ENCODE assay signal across 10 cellular contexts in genomic region chr20:50636601-50637539, GRCh38. TPM values are rescaled to one million over a fixed set of nuclear protein-coding genes. Genes with fewer than 3 reads are reported as not detected.
DNase-seq lines count a peak whose midpoint lies in the region; ATAC-seq and TF ChIP-seq lines count a peak whose summit lies in the region.
"Had no signal": no experiment of that assay in that cellular context is flagged by ENCODE, and none has a peak within 500 bp of the region (broad histone marks: within the 10 kb centered on the region; RNA-seq: fewer than 3 reads in every experiment).

No MANE protein-coding gene starts in this region.

- in situ Hi-C loops in gastrocnemius medialis (cut with MboI; ENCODE audit: low sequenced_read_pairs in 4 of 4) = no loop called here

- H3K4me1 Mint-ChIP-seq in T-helper 17 cell = peaks cover 7% of the 10 kb centered on the region

- peak; percentile 40 for DNase-seq in GM04503 (ENCODE audit: low read depth)
- DNase-seq in hepatic stellate cell (ENCODE audit: low spot score) = peak; percentile 67
- no peak for DNase-seq in gastrocnemius medialis
- DNase-seq in NCI-H774 (lab: John Stamatoyannopoulos, UW) = no peak
- no peak for DNase-seq in C1 segment of cervical spinal cord (lab: John Stamatoyannopoulos, UW)
- DNase-seq in T-helper 17 cell = no peak
- DNase-seq in dermis blood vessel endothelial cell = no peak

- H3K27ac ChIP-seq in gastrocnemius medialis = peak overlapping the region; percentile 0 to 60 (median 54)

- TF ChIP-seq POLR2A in gastrocnemius medialis (IDR thresholded peaks at IDR 0.05) = no peak

- H3K27me3 ChIP-seq in gastrocnemius medialis = no peaks in the 10 kb centered on the region

- H3K36me3 ChIP-seq in gastrocnemius medialis = no peaks in the 10 kb centered on the region

- no peak for ATAC-seq in gastrocnemius medialis
- ATAC-seq in T-helper 17 cell = no peak

- no peak for TF ChIP-seq CTCF in WI38 (IDR thresholded peaks at IDR 0.05; ENCODE audit: low read depth, low read length)
- no peak for TF ChIP-seq CTCF in gastrocnemius medialis (IDR thresholded peaks at IDR 0.05 in 4 of 5, conservative IDR thresholded peaks at IDR 0.05 in 1 of 5)

- no peak overlapping the region for H3K27ac Mint-ChIP-seq in T-helper 17 cell

- H3K36me3 Mint-ChIP-seq in T-helper 17 cell (ENCODE audit: low read depth) = no peaks in the 10 kb centered on the region

- no peak overlapping the region for H3K4me3 Mint-ChIP-seq in T-helper 17 cell
- H3K4me3 Mint-ChIP-seq: neural crest cell had no signal

- H3K4me3 ChIP-seq in WI38 (ENCODE audit: low read depth, low read length) = peak overlapping the region; percentile 45
- H3K4me3 ChIP-seq in gastrocnemius medialis = no peak overlapping the region

- intact Hi-C loops in gastrocnemius medialis (cut with DNase I; ENCODE audit: low total_unique reads) = loop anchor here (1.0 kb wide), 1 partner anchor 452 kb away; no protein-coding TSS in a partner anchor

- H3K4me1 ChIP-seq in gastrocnemius medialis = peaks cover 0 to 7% of the 10 kb centered on the region in 2 donors

- H3K27me3 Mint-ChIP-seq in T-helper 17 cell = peaks cover 9% of the 10 kb centered on the region

- H3K9me3 ChIP-seq in gastrocnemius medialis (no peaks in the 10 kb centered on the region), T-helper 17 cell (ENCODE audit: control insufficient read depth, low read length, poor library complexity, severe bottlenecking) (no peaks in the 10 kb centered on the region)

RNA-seq across cellular contexts. Expression of gene RIPOR3, which starts 54.5 kb away (rescaled TPM):
- total RNA-seq in gastrocnemius medialis = 10 to 100 TPM in 1 of 4 donors, 1 to 10 TPM in 3; 5.3 to 12.5 (median 8.2) TPM
- total RNA-seq in T-helper 17 cell = 1 to 10 TPM in 1 of 2 donors, not detected in 1; 2.1 TPM
- total RNA-seq in dermis blood vessel endothelial cell = 0.68 TPM in 1 of 2 replicates, not detected in the other
- total RNA-seq: MCF 10A had no signal

Comparison
In these comparisons a context has a peak if more than half of its experiments do, and no peak if none do; other contexts are left out.
1. DNase-seq: peak in GM04503 (single experiment) and hepatic stellate cell (single experiment); none in gastrocnemius medialis (0 of 2), NCI-H774 (single experiment), C1 segment of cervical spinal cord (0 of 14), T-helper 17 cell (0 of 3) and dermis blood vessel endothelial cell (single experiment).